Comparison of ENCODE assay signal across 10 cellular contexts in the genomic region with DNA sequence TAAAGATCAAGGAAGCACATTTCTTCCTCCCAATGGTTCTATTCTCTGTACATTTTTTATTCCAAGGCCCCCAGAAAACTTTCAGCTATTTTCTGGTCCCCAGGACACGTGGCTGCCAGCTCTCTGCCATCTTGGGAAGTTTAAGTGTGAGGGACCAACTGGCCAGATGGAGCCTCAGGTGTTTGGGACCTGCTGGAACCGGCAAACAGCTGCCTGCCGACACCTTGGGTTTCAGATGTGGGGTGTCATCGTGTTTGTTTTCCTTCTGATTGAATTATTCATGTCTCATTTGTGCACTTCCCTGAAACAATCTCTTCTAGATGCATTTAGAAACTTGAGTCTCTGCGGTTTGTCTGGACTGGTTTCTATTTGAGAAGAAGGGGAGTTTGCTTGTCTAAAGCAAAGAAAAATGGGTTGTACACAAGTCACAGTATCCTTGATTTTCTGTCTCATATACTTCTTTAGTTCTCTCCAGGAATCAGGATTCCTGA.
DNase-seq lines count a peak whose midpoint lies in the region; ATAC-seq and TF ChIP-seq lines count a peak whose summit lies in the region.
"Had no signal": no experiment of that assay in that cellular context is flagged by ENCODE, and none has a peak within 500 bp of the region (broad histone marks: within the 10 kb centered on the region; RNA-seq: fewer than 3 reads in every experiment).

No MANE protein-coding gene starts in this region.

- DNase-seq in nephron progenitor cell (no peak), D341Med (ENCODE audit: low spot score) (no peak), CD14-positive monocyte (ENCODE audit: low spot score) (no peak)
- DNase-seq: activated naive CD8-positive, alpha-beta T cell treated with anti-CD3 and anti-CD28 coated beads, Interleukin-2, amount 10 ng/mL, durations not matched to agents 7 days and 5 days; IMR-90; NCI-H1694 had no signal

- intact Hi-C loops in CD14-positive monocyte (cut with micrococcal nuclease): no loop called here

- H3K27ac Mint-ChIP-seq in nephron progenitor cell: peak overlapping the region; percentile 88
- peak overlapping the region in 1 of 7 donors; percentile 17 for H3K27ac Mint-ChIP-seq in CD14-positive monocyte
- H3K27ac Mint-ChIP-seq: activated naive CD8-positive, alpha-beta T cell treated with anti-CD3 and anti-CD28 coated beads, Interleukin-2, amount 10 ng/mL, durations not matched to agents 7 days and 5 days had no signal

- ATAC-seq in GM18511 (IDR thresholded peaks at IDR 0.05; ENCODE audit: unreplicated experiment): peak; percentile 75
- ATAC-seq in GM21390 (IDR thresholded peaks at IDR 0.05; ENCODE audit: unreplicated experiment): peak; percentile 67
- ATAC-seq in HG03521 (IDR thresholded peaks at IDR 0.05; ENCODE audit: unreplicated experiment): peak; percentile 67
- no peak for ATAC-seq in HG03196 (IDR thresholded peaks at IDR 0.05; ENCODE audit: unreplicated experiment)

- no peak overlapping the region for H3K4me3 Mint-ChIP-seq in nephron progenitor cell
- no peak overlapping the region for H3K4me3 Mint-ChIP-seq in CD14-positive monocyte
- H3K4me3 Mint-ChIP-seq: activated naive CD8-positive, alpha-beta T cell treated with anti-CD3 and anti-CD28 coated beads, Interleukin-2, amount 10 ng/mL, durations not matched to agents 7 days and 5 days had no signal

- H3K9me3 Mint-ChIP-seq in nephron progenitor cell: peaks cover 46% of the 10 kb centered on the region
- peaks cover 0 to 7% (median 2%) of the 10 kb centered on the region in 7 donors for H3K9me3 Mint-ChIP-seq in CD14-positive monocyte

- H3K4me1 Mint-ChIP-seq in nephron progenitor cell (peaks cover 11% of the 10 kb centered on the region), CD14-positive monocyte (peaks cover 12% of the 10 kb centered on the region)

- H3K27me3 Mint-ChIP-seq in nephron progenitor cell (ENCODE audit: low read depth, poor library complexity) (peaks cover 7% of the 10 kb centered on the region), CD14-positive monocyte (ENCODE audit: low read depth in 3 of 3) (peaks cover 0 to 1% (median 0%) of the 10 kb centered on the region in 3 donors)

- no peak for TF ChIP-seq CTCF in nephron progenitor cell (IDR thresholded peaks at IDR 0.05)
- no peak for TF ChIP-seq CTCF in CD14-positive monocyte (IDR thresholded peaks at IDR 0.05)

- H3K36me3 Mint-ChIP-seq in nephron progenitor cell (ENCODE audit: low read depth) (peaks cover 25% of the 10 kb centered on the region), CD14-positive monocyte (peaks cover 36 to 48% of the 10 kb centered on the region in 2 donors)
